In genomic region chr21:44255519-44255981, GRCh38 we compare ENCODE assay signal across 20 cellular contexts. TPM values are rescaled to one million over a fixed set of nuclear protein-coding genes. Genes with fewer than 3 reads are reported as not detected.
DNase-seq lines count a peak whose midpoint lies in the region; ATAC-seq and TF ChIP-seq lines count a peak whose summit lies in the region.
"Had no signal": no experiment of that assay in that cellular context is flagged by ENCODE, and none has a peak within 500 bp of the region (broad histone marks: within the 10 kb centered on the region; RNA-seq: fewer than 3 reads in every experiment).

No MANE protein-coding gene starts in this region.

- no peak overlapping the region for H3K27ac ChIP-seq in fibroblast of lung (ENCODE audit: insufficient read depth, low read length)
- H3K27ac ChIP-seq in body of pancreas: no peak overlapping the region
- H3K27ac ChIP-seq: breast epithelium, C4-2B, GM23248, transverse colon had no signal

- no peak overlapping the region for H2AFZ ChIP-seq in fibroblast of lung (ENCODE audit: low read length)
- H2AFZ ChIP-seq: GM23248 had no signal

- H3K4me3 ChIP-seq in H7 (ENCODE audit: insufficient read depth, low read depth, low read length) (no peak overlapping the region), fibroblast of lung (replicated peaks in 1 of 4; ENCODE audit: control extremely low read depth in 1 of 4, insufficient read depth in 1 of 4, low read depth in 3 of 4, low read length in 4 of 4) (no peak overlapping the region), body of pancreas (no peak overlapping the region)
- H3K4me3 ChIP-seq: breast epithelium, GM23248, transverse colon had no signal

- no peak overlapping the region for H3K4me2 ChIP-seq in fibroblast of lung (ENCODE audit: extremely low read depth, insufficient read depth, low read length)

- H3K79me2 ChIP-seq in fibroblast of lung (ENCODE audit: control insufficient read depth, insufficient read depth, low read length): no peaks in the 10 kb centered on the region

- H3K4me1 Mint-ChIP-seq in CD14-positive monocyte: peaks cover 2% of the 10 kb centered on the region
- no peaks in the 10 kb centered on the region for H3K4me1 Mint-ChIP-seq in activated T-helper 1 cell treated with anti-CD3 and anti-CD28 coated beads, Interleukin-12 subunit alpha, Interleukin-12 subunit beta, Interleukin-2, Interleukin-4 antibody, amounts not matched to agents 30 ng/mL and 10 ng/mL and 1 ng/mL, durations not matched to agents 14 hours and 24 hours and 36 hours (ENCODE audit: low read depth)
- H3K4me1 Mint-ChIP-seq: activated naive CD4-positive, alpha-beta T cell treated with anti-CD3 and anti-CD28 coated beads, Interleukin-2, amount 50 U/mL, for 24 hours had no signal

- no peak for TF ChIP-seq CTCF in CD14-positive monocyte (IDR thresholded peaks at IDR 0.05)
- no peak for TF ChIP-seq CTCF in fibroblast of lung (conservative IDR thresholded peaks at IDR 0.05 in 1 of 2, IDR thresholded peaks at IDR 0.05 in 1 of 2; ENCODE audit: low read depth in 1 of 2, low read length in 2 of 2)
- TF ChIP-seq CTCF in body of pancreas (IDR thresholded peaks at IDR 0.05): no peak

- WGBS in body of pancreas, 2 donors: 57 to 64% methylated on average over 1 to 9 of the region's 11 CpGs

- intact Hi-C loops in CD14-positive monocyte (cut with micrococcal nuclease): no loop called here
- intact Hi-C loops in body of pancreas (cut with DNase I): no loop called here
- intact Hi-C loops in activated T-helper 1 cell treated with anti-CD3 and anti-CD28 coated beads, Interleukin-12 subunit alpha, Interleukin-12 subunit beta, Interleukin-2, Interleukin-4 antibody, amounts not matched to agents 30 ng/mL and 10 ng/mL and 1 ng/mL, durations not matched to agents 14 hours and 24 hours and 36 hours (cut with micrococcal nuclease): no loop called here

- H3K9me3 ChIP-seq in fibroblast of lung (ENCODE audit: control insufficient read depth, insufficient read depth, low read depth, low read length) (no peaks in the 10 kb centered on the region), body of pancreas (no peaks in the 10 kb centered on the region)
- H3K9me3 ChIP-seq: breast epithelium, transverse colon had no signal

- no peak overlapping the region for H3K27ac Mint-ChIP-seq in CD14-positive monocyte
- no peak overlapping the region for H3K27ac Mint-ChIP-seq in activated T-helper 1 cell treated with anti-CD3 and anti-CD28 coated beads, Interleukin-12 subunit alpha, Interleukin-12 subunit beta, Interleukin-2, Interleukin-4 antibody, amounts not matched to agents 30 ng/mL and 10 ng/mL and 1 ng/mL, durations not matched to agents 14 hours and 24 hours and 36 hours
- H3K27ac Mint-ChIP-seq: activated naive CD4-positive, alpha-beta T cell treated with anti-CD3 and anti-CD28 coated beads, Interleukin-2, amount 50 U/mL, for 24 hours; stimulated activated naive B cell treated with anti-CD40 and anti-IgM and Interleukin-4, amounts not matched to agents 10 μg/mL and 1 μg/mL and 100 μg/mL, for 72 hours had no signal

- no peak for ATAC-seq in body of pancreas
- ATAC-seq: Panc1; stimulated activated naive B cell treated with anti-CD40 and anti-IgM and Interleukin-4, amounts not matched to agents 10 μg/mL and 1 μg/mL and 100 μg/mL, for 72 hours had no signal

- peaks cover 7 to 15% (median 13%) of the 10 kb centered on the region in 3 donors for H3K27me3 Mint-ChIP-seq in CD14-positive monocyte (ENCODE audit: low read depth in 3 of 3)
- peaks cover 6% of the 10 kb centered on the region for H3K27me3 Mint-ChIP-seq in activated T-helper 1 cell treated with anti-CD3 and anti-CD28 coated beads, Interleukin-12 subunit alpha, Interleukin-12 subunit beta, Interleukin-2, Interleukin-4 antibody, amounts not matched to agents 30 ng/mL and 10 ng/mL and 1 ng/mL, durations not matched to agents 14 hours and 24 hours and 36 hours (ENCODE audit: insufficient read depth)
- H3K27me3 Mint-ChIP-seq: activated naive CD4-positive, alpha-beta T cell treated with anti-CD3 and anti-CD28 coated beads, Interleukin-2, amount 50 U/mL, for 24 hours; stimulated activated naive B cell treated with anti-CD40 and anti-IgM and Interleukin-4, amounts not matched to agents 10 μg/mL and 1 μg/mL and 100 μg/mL, for 72 hours had no signal

- no peaks in the 10 kb centered on the region for H3K9me3 Mint-ChIP-seq in CD14-positive monocyte
- H3K9me3 Mint-ChIP-seq in activated T-helper 1 cell treated with anti-CD3 and anti-CD28 coated beads, Interleukin-12 subunit alpha, Interleukin-12 subunit beta, Interleukin-2, Interleukin-4 antibody, amounts not matched to agents 30 ng/mL and 10 ng/mL and 1 ng/mL, durations not matched to agents 14 hours and 24 hours and 36 hours: no peaks in the 10 kb centered on the region
- H3K9me3 Mint-ChIP-seq: activated naive CD4-positive, alpha-beta T cell treated with anti-CD3 and anti-CD28 coated beads, Interleukin-2, amount 50 U/mL, for 24 hours; IgD-negative memory B cell; stimulated activated naive B cell treated with anti-CD40 and anti-IgM and Interleukin-4, amounts not matched to agents 10 μg/mL and 1 μg/mL and 100 μg/mL, for 72 hours had no signal

- H3K36me3 ChIP-seq in H7 (replicated peaks; ENCODE audit: control insufficient read depth, insufficient read depth, low read length) (no peaks in the 10 kb centered on the region), fibroblast of lung (ENCODE audit: control insufficient read depth, insufficient read depth, low read length) (no peaks in the 10 kb centered on the region), body of pancreas (replicated peaks in 1 of 2; ENCODE audit: insufficient read depth in 1 of 2, low read depth in 2 of 2) (no peaks in the 10 kb centered on the region)
- H3K36me3 ChIP-seq: breast epithelium, transverse colon had no signal

- no peak overlapping the region for H3K9ac ChIP-seq in fibroblast of lung (ENCODE audit: insufficient read depth, low read length)
- H3K9ac ChIP-seq: GM23248 had no signal

- H4K20me1 ChIP-seq in fibroblast of lung (ENCODE audit: control insufficient read depth, extremely low read depth, insufficient read depth, low read length): no peaks in the 10 kb centered on the region

- H3K4me3 Mint-ChIP-seq in CD14-positive monocyte: no peak overlapping the region
- H3K4me3 Mint-ChIP-seq in activated T-helper 1 cell treated with anti-CD3 and anti-CD28 coated beads, Interleukin-12 subunit alpha, Interleukin-12 subunit beta, Interleukin-2, Interleukin-4 antibody, amounts not matched to agents 30 ng/mL and 10 ng/mL and 1 ng/mL, durations not matched to agents 14 hours and 24 hours and 36 hours: no peak overlapping the region
- H3K4me3 Mint-ChIP-seq: activated naive CD4-positive, alpha-beta T cell treated with anti-CD3 and anti-CD28 coated beads, Interleukin-2, amount 50 U/mL, for 24 hours; stimulated activated naive B cell treated with anti-CD40 and anti-IgM and Interleukin-4, amounts not matched to agents 10 μg/mL and 1 μg/mL and 100 μg/mL, for 72 hours had no signal

- H3K27me3 ChIP-seq in H7 (ENCODE audit: control insufficient read depth, insufficient read depth, low read length) (no peaks in the 10 kb centered on the region), fibroblast of lung (ENCODE audit: control insufficient read depth, insufficient read depth, low read length) (peaks cover 4% of the 10 kb centered on the region), body of pancreas (no peaks in the 10 kb centered on the region)
- H3K27me3 ChIP-seq: breast epithelium, transverse colon had no signal

- H3K4me1 ChIP-seq in fibroblast of lung (ENCODE audit: control insufficient read depth, extremely low read depth, insufficient read depth, low read length): no peaks in the 10 kb centered on the region
- no peaks in the 10 kb centered on the region for H3K4me1 ChIP-seq in body of pancreas
- H3K4me1 ChIP-seq: breast epithelium, transverse colon had no signal

- H3K36me3 Mint-ChIP-seq in CD14-positive monocyte: no peaks in the 10 kb centered on the region
- H3K36me3 Mint-ChIP-seq in activated T-helper 1 cell treated with anti-CD3 and anti-CD28 coated beads, Interleukin-12 subunit alpha, Interleukin-12 subunit beta, Interleukin-2, Interleukin-4 antibody, amounts not matched to agents 30 ng/mL and 10 ng/mL and 1 ng/mL, durations not matched to agents 14 hours and 24 hours and 36 hours (ENCODE audit: low read depth): no peaks in the 10 kb centered on the region
- H3K36me3 Mint-ChIP-seq: activated naive CD4-positive, alpha-beta T cell treated with anti-CD3 and anti-CD28 coated beads, Interleukin-2, amount 50 U/mL, for 24 hours; IgD-negative memory B cell; stimulated activated naive B cell treated with anti-CD40 and anti-IgM and Interleukin-4, amounts not matched to agents 10 μg/mL and 1 μg/mL and 100 μg/mL, for 72 hours had no signal

- TF ChIP-seq POLR2A in body of pancreas (IDR thresholded peaks at IDR 0.05): no peak

- DNase-seq in CD14-positive monocyte (ENCODE audit: low spot score): peak; percentile 36
- DNase-seq in H7: peak; percentile 47
- peak; percentile 8 to 12 for DNase-seq in fibroblast of lung (ENCODE audit: low read depth in 2 of 2)
- DNase-seq in myocyte (ENCODE audit: low read depth): peak; percentile 55
- DNase-seq in activated CD4-positive, alpha-beta T cell treated with anti-CD3 and anti-CD28 coated beads for 48 hours: no peak
- no peak for DNase-seq in body of pancreas
- DNase-seq in activated T-helper 1 cell treated with anti-CD3 and anti-CD28 coated beads, Interleukin-12 subunit alpha, Interleukin-12 subunit beta, Interleukin-2, Interleukin-4 antibody, amounts not matched to agents 30 ng/mL and 10 ng/mL and 1 ng/mL, durations not matched to agents 14 hours and 24 hours and 36 hours (ENCODE audit: low spot score): no peak
- DNase-seq: activated CD4-positive, alpha-beta T cell treated with anti-CD3 and anti-CD28 coated beads for 4 hours; erythroblast; GM23248; NCI-H2081 treated with DMSO at 0.1 percent for 48 hours; NCI-H748 treated with DMSO at 0.1 percent for 48 hours; stimulated activated naive B cell treated with anti-CD40 and anti-IgM and Interleukin-4, amounts not matched to agents 10 μg/mL and 1 μg/mL and 100 μg/mL, for 72 hours; transverse colon had no signal

RNA-seq across cellular contexts. Expression of gene DNMT3L, which starts 6.1 kb away (rescaled TPM):
- polyA plus RNA-seq in CD14-positive monocyte: not detected
- 2.9 and 8.2 TPM in 2 replicates for total RNA-seq in H7 (2014; rRNA removed; shearing (Covaris generic))
- total RNA-seq in fibroblast of lung: not detected in 2 replicates
- polyA plus RNA-seq in fibroblast of lung: not detected in 2 replicates
- polyA plus RNA-seq in fibroblast of lung (2012): not detected in 2 replicates
- not detected in 2 replicates for polyA minus RNA-seq in fibroblast of lung (ENCODE audit: low replicate concordance)
- total RNA-seq in myocyte: not detected in 2 replicates
- polyA plus RNA-seq in myocyte (2012): 0.59 TPM
- not detected for total RNA-seq in body of pancreas
- not detected in 2 replicates for total RNA-seq in activated T-helper 1 cell treated with anti-CD3 and anti-CD28 coated beads, Interleukin-12 subunit alpha, Interleukin-12 subunit beta, Interleukin-2, Interleukin-4 antibody, amounts not matched to agents 30 ng/mL and 10 ng/mL and 1 ng/mL, durations not matched to agents 14 hours and 24 hours and 36 hours
- total RNA-seq: breast epithelium, GM23248, lower leg skin, transverse colon had no signal
- polyA plus RNA-seq: GM23248, IgD-negative memory B cell had no signal

RNA-seq across cellular contexts. Expression of gene ICOSLG, which starts 14.8 kb away (rescaled TPM):
- polyA plus RNA-seq in CD14-positive monocyte: 1 to 10 TPM in 1 of 2 donors, under 1 TPM in 1; 0.47 to 1.3 TPM
- 0.96 and 1.6 TPM in 2 replicates for total RNA-seq in H7 (2014; rRNA removed; shearing (Covaris generic))
- total RNA-seq in fibroblast of lung: under 0.01 TPM in 2 replicates
- polyA plus RNA-seq in fibroblast of lung: 0.05 TPM in 1 of 2 replicates, not detected in the other
- 0.05 TPM in 1 of 2 replicates, not detected in the other for polyA plus RNA-seq in fibroblast of lung (2012)
- polyA minus RNA-seq in fibroblast of lung (ENCODE audit: low replicate concordance): 0.24 TPM in 1 of 2 replicates, not detected in the other
- 4.1 and 7.4 TPM in 2 replicates for total RNA-seq in myocyte
- polyA plus RNA-seq in myocyte (2012): 13.3 TPM
- total RNA-seq in body of pancreas: 1 to 10 TPM; 1.6 to 2.0 TPM
- 6.4 and 7.2 TPM in 2 replicates for total RNA-seq in activated T-helper 1 cell treated with anti-CD3 and anti-CD28 coated beads, Interleukin-12 subunit alpha, Interleukin-12 subunit beta, Interleukin-2, Interleukin-4 antibody, amounts not matched to agents 30 ng/mL and 10 ng/mL and 1 ng/mL, durations not matched to agents 14 hours and 24 hours and 36 hours
- polyA plus RNA-seq: GM23248 had no signal

RNA-seq across cellular contexts. Expression of gene AIRE, which starts 30.1 kb away (rescaled TPM):
- not detected for polyA plus RNA-seq in CD14-positive monocyte
- total RNA-seq in H7 (2014; rRNA removed; shearing (Covaris generic)): 0.07 and 0.31 TPM in 2 replicates
- not detected in 2 replicates for total RNA-seq in fibroblast of lung
- polyA plus RNA-seq in fibroblast of lung: not detected in 2 replicates
- polyA plus RNA-seq in fibroblast of lung (2012): not detected in 2 replicates
- not detected in 2 replicates for polyA minus RNA-seq in fibroblast of lung (ENCODE audit: low replicate concordance)
- 9.7 and 21.4 TPM in 2 replicates for total RNA-seq in myocyte
- polyA plus RNA-seq in myocyte (2012): 9.9 TPM
- total RNA-seq in body of pancreas: 1 to 10 TPM in 1 of 2 donors, not detected in 1; 1.0 TPM
- total RNA-seq in activated T-helper 1 cell treated with anti-CD3 and anti-CD28 coated beads, Interleukin-12 subunit alpha, Interleukin-12 subunit beta, Interleukin-2, Interleukin-4 antibody, amounts not matched to agents 30 ng/mL and 10 ng/mL and 1 ng/mL, durations not matched to agents 14 hours and 24 hours and 36 hours: not detected in 2 replicates
- total RNA-seq: breast epithelium, GM23248, transverse colon had no signal
- polyA plus RNA-seq: GM23248 had no signal

RNA-seq across cellular contexts. Expression of gene PFKL, which starts 44.3 kb away (rescaled TPM):
- polyA plus RNA-seq in CD14-positive monocyte (100 to 1,000 TPM; 105 to 113 TPM), fibroblast of lung (54.8 and 59.8 TPM in 2 replicates)
- 149 and 158 TPM in 2 replicates for total RNA-seq in H7 (2014; rRNA removed; shearing (Covaris generic))
- total RNA-seq in fibroblast of lung (125 and 135 TPM in 2 replicates), myocyte (186 and 244 TPM in 2 replicates), body of pancreas (100 to 1,000 TPM in 1 of 2 donors, 10 to 100 TPM in 1; 56.8 to 104 TPM)
- polyA plus RNA-seq in fibroblast of lung (2012): 91.4 and 105 TPM in 2 replicates
- 71.0 and 95.9 TPM in 2 replicates for polyA minus RNA-seq in fibroblast of lung (ENCODE audit: low replicate concordance)
- 186 TPM for polyA plus RNA-seq in myocyte (2012)
- total RNA-seq in activated T-helper 1 cell treated with anti-CD3 and anti-CD28 coated beads, Interleukin-12 subunit alpha, Interleukin-12 subunit beta, Interleukin-2, Interleukin-4 antibody, amounts not matched to agents 30 ng/mL and 10 ng/mL and 1 ng/mL, durations not matched to agents 14 hours and 24 hours and 36 hours: 132 and 139 TPM in 2 replicates

Comparison
In these comparisons a context has a peak if more than half of its experiments do, and no peak if none do; other contexts are left out.
1. DNase-seq: peak in CD14-positive monocyte (single experiment), H7 (single experiment), fibroblast of lung (2 of 2) and myocyte (single experiment); none in activated CD4-positive, alpha-beta T cell treated with anti-CD3 and anti-CD28 coated beads for 48 hours (single experiment), body of pancreas (0 of 4) and activated T-helper 1 cell treated with anti-CD3 and anti-CD28 coated beads, Interleukin-12 subunit alpha, Interleukin-12 subunit beta, Interleukin-2, Interleukin-4 antibody, amounts not matched to agents 30 ng/mL and 10 ng/mL and 1 ng/mL, durations not matched to agents 14 hours and 24 hours and 36 hours (single experiment).